8 cellular contexts compared by ENCODE assay signal in genomic region chrX:71301195-71301924, GRCh38. TPM values are rescaled to one million over a fixed set of nuclear protein-coding genes. Genes with fewer than 3 reads are reported as not detected.
DNase-seq lines count a peak whose midpoint lies in the region; ATAC-seq and TF ChIP-seq lines count a peak whose summit lies in the region.

TSS of gene ITGB1BP2 (plus strand) at chrX:71301750. CDS start at chrX:71301807, 57 bp downstream.

- intact Hi-C loops in stomach (cut with DNase I; ENCODE audit: low total_unique reads), result no loop called here

- H3K9me3 ChIP-seq in cardiac muscle cell (ENCODE audit: low read depth) (no peaks in the 10 kb centered on the region), stomach (no peaks in the 10 kb centered on the region)

- H3K27ac ChIP-seq in cardiac muscle cell, result peak within 1 kb of the TSS; percentile 98
- peak within 1 kb of the TSS in 4 of 5 donors; percentile 20 to 67 (median 40) for H3K27ac ChIP-seq in stomach

- H3K4me3 ChIP-seq in cardiac muscle cell, result peak within 1 kb of the TSS; percentile 30
- H3K4me3 ChIP-seq in stomach, result peak within 1 kb of the TSS in 3 of 4 donors; percentile 14 to 15 (median 15)

- H3K27me3 ChIP-seq in cardiac muscle cell, result no peaks in the 10 kb centered on the region
- H3K27me3 ChIP-seq in stomach, result no peaks in the 10 kb centered on the region

- TF ChIP-seq EP300 in stomach (IDR thresholded peaks at IDR 0.05), result no peak

- peaks cover 16% of the 10 kb centered on the region for H3K36me3 ChIP-seq in cardiac muscle cell
- H3K36me3 ChIP-seq in stomach, result peaks cover 17 to 57% (median 43%) of the 10 kb centered on the region in 4 donors

- ATAC-seq in HG02798 (IDR thresholded peaks at IDR 0.05; ENCODE audit: poor library complexity, unreplicated experiment), result no peak
- no peak for ATAC-seq in HG02571 (IDR thresholded peaks at IDR 0.05; ENCODE audit: unreplicated experiment)

- DNase-seq in SKM-1 (lab: John Stamatoyannopoulos, UW; ENCODE audit: unreplicated experiment), result peak; percentile 9
- no peak for DNase-seq in SKM-1 treated with dmso at 0.1 percent for 144 hours (lab: John Stamatoyannopoulos, UW; ENCODE audit: unreplicated experiment)
- DNase-seq in UCSD-AML1 (lab: John Stamatoyannopoulos, UW; ENCODE audit: unreplicated experiment), result peak; percentile 33
- peak; percentile 64 to 87 for DNase-seq in cardiac muscle cell (ENCODE audit: low read depth in 1 of 2, low spot score in 1 of 2)
- DNase-seq in stomach, result no peak
- DNase-seq in activated gamma-delta T cell (lab: John Stamatoyannopoulos, UW), result no peak

- H3K4me1 ChIP-seq in cardiac muscle cell (ENCODE audit: low read depth) (peaks cover 6% of the 10 kb centered on the region), stomach (no peaks in the 10 kb centered on the region)

- TF ChIP-seq CTCF in cardiac muscle cell (IDR thresholded peaks at IDR 0.05; ENCODE audit: low read depth, low read length) (no peak), stomach (IDR thresholded peaks at IDR 0.05) (no peak)

- no peak for TF ChIP-seq POLR2A in stomach (IDR thresholded peaks at IDR 0.05)

- 62 to 76% (median 66%) methylated on average over 6 to 10 of the region's 10 CpGs for WGBS in stomach, 5 donors

RNA-seq across cellular contexts. Expression of gene ITGB1BP2, which starts in this region (rescaled TPM):
- total RNA-seq in cardiac muscle cell, result 99.7 and 158 TPM in 2 replicates
- 60.4 and 115 TPM in 2 replicates for polyA plus RNA-seq in cardiac muscle cell
- 100 to 1,000 TPM in 1 of 5 donors, 10 to 100 TPM in 1, 1 to 10 TPM in 1, not detected in 2; 8.8 to 126 (median 14.3) TPM for total RNA-seq in stomach
- polyA plus RNA-seq in stomach, result 1 to 10 TPM; 1.3 to 3.7 (median 2.0) TPM

Comparison
In these comparisons a context has a peak if more than half of its experiments do, and no peak if none do; other contexts are left out.
1. RNA of gene ITGB1BP2 (polyA plus RNA-seq): 60.4 to 115 TPM in cardiac muscle cell; 1.3 to 3.7 TPM in stomach; every median in the first group is over 10 times any median in the second.
2. DNase-seq: peak in SKM-1 (single experiment), UCSD-AML1 (single experiment) and cardiac muscle cell (2 of 2); none in SKM-1 treated with dmso at 0.1 percent for 144 hours (single experiment), stomach (single experiment) and activated gamma-delta T cell (single experiment).